In genomic region chr17:66044083-66044482, GRCh38 we compare ENCODE assay signal across 30 cellular contexts.
"Had no signal": no experiment of that assay in that cellular context is flagged by ENCODE, and none has a peak within 500 bp of the region (broad histone marks: within the 10 kb centered on the region; RNA-seq: fewer than 3 reads in every experiment).

No MANE protein-coding gene starts in this region.

- H3K4me1 ChIP-seq: adrenal gland, body of pancreas, esophagus squamous epithelium, heart left ventricle had no signal

- DNase-seq: activated B cell treated with CpG ODN at 0.5 μM for 24 hours; activated CD4-positive, alpha-beta T cell treated with anti-CD3 and anti-CD28 coated beads for 48 hours; activated CD4-positive, alpha-beta T cell treated with anti-CD3 and anti-CD28 coated beads, Interleukin-2, amount 50 U/mL, for 1 hour; activated CD4-positive, alpha-beta T cell treated with anti-CD3 and anti-CD28 coated beads, Interleukin-2, amount 50 U/mL, for 48 hours; activated CD8-positive, alpha-beta memory T cell treated with anti-CD3 and anti-CD28 coated beads for 24 hours; activated CD8-positive, alpha-beta T cell treated with anti-CD3 and anti-CD28 coated beads for 36 hours; activated effector memory CD4-positive, alpha-beta T cell treated with Interleukin-2 at 50 U/mL for 16 hours; activated gamma-delta T cell treated with Interleukin-2 at 50 U/mL for 16 hours; activated naive CD4-positive, alpha-beta T cell treated with anti-CD3 and anti-CD28 coated beads for 36 hours; activated naive CD8-positive, alpha-beta T cell treated with anti-CD3 and anti-CD28 coated beads for 36 hours; activated naive CD8-positive, alpha-beta T cell treated with anti-CD3 and anti-CD28 coated beads, Interleukin-2, amount 50 U/mL, for 24 hours; activated T-cell treated with anti-CD3 and anti-CD28 coated beads, Interleukin-2, amount 50 U/mL, for 4 hours; adrenal gland; amygdala; aorta; body of pancreas; caudate nucleus; cortex of kidney; dermis blood vessel endothelial cell; effector CD4-positive, alpha-beta T cell; effector memory CD8-positive, alpha-beta T cell; esophagus squamous epithelium; foreskin melanocyte; heart left ventricle; T-helper 2 cell had no signal

- ATAC-seq: activated CD4-positive, CD25-positive, alpha-beta regulatory T cell treated with anti-CD3 and anti-CD28 coated beads, Interleukin-2, amount 50 U/mL, for 24 hours; activated CD8-positive, alpha-beta T cell treated with anti-CD3 and anti-CD28 coated beads for 36 hours; activated naive CD8-positive, alpha-beta T cell treated with anti-CD3 and anti-CD28 coated beads, Interleukin-2, amount 50 U/mL, for 24 hours; activated T-cell treated with anti-CD3 and anti-CD28 coated beads, Interleukin-2, amount 50 U/mL, for 4 hours; activated T-helper 17 cell treated with anti-CD3 and anti-CD28 coated beads, Interleukin-2, amount 50 U/mL, for 72 hours; body of pancreas; effector memory CD8-positive, alpha-beta T cell; heart left ventricle had no signal

- FAIRE-seq: colon, endothelial cell of umbilical vein had no signal

- H3K27me3 ChIP-seq: adrenal gland, body of pancreas, esophagus squamous epithelium, heart left ventricle had no signal

- H3K27ac ChIP-seq: adrenal gland, body of pancreas, epithelial cell of prostate, esophagus squamous epithelium, heart left ventricle had no signal

- H3K4me3 ChIP-seq: adrenal gland, body of pancreas, esophagus squamous epithelium, heart left ventricle had no signal

- H3K36me3 ChIP-seq: adrenal gland had no signal

- H3K9me3 ChIP-seq: adrenal gland, body of pancreas, esophagus squamous epithelium, heart left ventricle had no signal
